8 cellular contexts compared by ENCODE assay signal in the genomic region with DNA sequence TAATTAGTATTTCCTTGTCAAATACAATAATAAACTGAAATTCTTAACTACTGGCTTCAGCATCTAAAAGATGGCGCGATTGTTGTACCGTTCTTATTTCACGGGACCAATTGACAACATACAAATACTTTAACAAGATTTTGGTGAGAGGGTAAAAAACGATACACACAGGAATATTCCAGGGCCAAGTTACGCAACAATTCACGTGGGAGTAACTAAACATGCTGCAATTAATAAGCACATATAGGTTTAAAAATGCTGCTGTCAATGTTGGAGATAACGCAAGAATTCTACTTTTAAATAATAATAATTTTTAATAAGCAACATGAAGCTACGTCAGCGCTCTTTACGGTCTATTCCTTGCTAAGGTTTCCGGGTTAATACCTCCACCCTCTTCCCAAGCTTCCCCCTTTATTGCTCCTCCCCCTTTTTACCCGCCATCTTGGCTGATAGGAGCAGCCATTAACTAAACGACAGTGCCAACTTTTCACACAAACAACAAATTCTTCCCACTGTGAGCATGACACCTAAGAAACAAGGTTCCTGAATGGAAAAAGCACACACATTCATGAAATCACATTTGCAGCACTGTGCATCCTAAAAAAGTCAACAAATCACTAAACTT. TPM values are rescaled to one million over a fixed set of nuclear protein-coding genes. Genes with fewer than 3 reads are reported as not detected.
DNase-seq lines count a peak whose midpoint lies in the region; ATAC-seq, FAIRE-seq and TF ChIP-seq lines count a peak whose summit lies in the region.

No MANE protein-coding gene starts in this region.

- ATAC-seq in HG02610 (IDR thresholded peaks at IDR 0.05; ENCODE audit: unreplicated experiment) = peak; percentile 52

- POLR2A ChIA-PET in AG04449 (lab: Yijun Ruan, JAX) = no interaction called here

- peak overlapping the region; percentile 85 for H3K9ac ChIP-seq in fibroblast of lung (ENCODE audit: insufficient read depth, low read length)

- DNase-seq in AG04449 (ENCODE audit: low read depth, low spot score) (no peak), T1000 (lab: John Stamatoyannopoulos, UW) (peak; percentile 2), fibroblast of lung (ENCODE audit: low read depth in 2 of 2) (peak in 1 of 2 donors; percentile 71), small intestine (peak; percentile 82), coronary artery (ENCODE audit: low spot score) (no peak), DMS 273 treated with DMSO at 0.1 percent for 48 hours (lab: John Stamatoyannopoulos, UW) (no peak), 8988T (no peak)

- peaks cover 4% of the 10 kb centered on the region for H3K79me2 ChIP-seq in fibroblast of lung (ENCODE audit: control insufficient read depth, insufficient read depth, low read length)

- H3K4me1 ChIP-seq in fibroblast of lung (ENCODE audit: control insufficient read depth, extremely low read depth, insufficient read depth, low read length) = no peaks in the 10 kb centered on the region
- H3K4me1 ChIP-seq in small intestine (ENCODE audit: control insufficient read depth in 2 of 2, insufficient read depth in 1 of 2, low read depth in 1 of 2, low read length in 1 of 2) = no peaks in the 10 kb centered on the region

- CTCF ChIA-PET in AG04449 (lab: Yijun Ruan, JAX) = no interaction called here

- peak overlapping the region; percentile 59 for H3K4me2 ChIP-seq in fibroblast of lung (ENCODE audit: extremely low read depth, insufficient read depth, low read length)

- TF ChIP-seq CTCF in AG04449 (IDR thresholded peaks at IDR 0.05; ENCODE audit: insufficient read depth, low read length, missing control alignments) (no peak), fibroblast of lung (conservative IDR thresholded peaks at IDR 0.05 in 1 of 2, IDR thresholded peaks at IDR 0.05 in 1 of 2; ENCODE audit: low read depth in 1 of 2, low read length in 2 of 2) (no peak), coronary artery (IDR thresholded peaks at IDR 0.05) (no peak)

- H3K4me3 ChIP-seq in AG04449 (ENCODE audit: low read depth, low read length) = peak overlapping the region; percentile 84
- peak overlapping the region in 3 of 4 experiments; percentile 41 to 97 (median 84) for H3K4me3 ChIP-seq in fibroblast of lung (replicated peaks in 1 of 4; ENCODE audit: control extremely low read depth in 1 of 4, insufficient read depth in 1 of 4, low read depth in 3 of 4, low read length in 4 of 4)
- peak overlapping the region in 1 of 2 donors; percentile 25 for H3K4me3 ChIP-seq in small intestine (ENCODE audit: low read depth in 1 of 2, low read length in 2 of 2)
- no peak overlapping the region for H3K4me3 ChIP-seq in coronary artery

- H3K27me3 ChIP-seq in fibroblast of lung (ENCODE audit: control insufficient read depth, insufficient read depth, low read length) (no peaks in the 10 kb centered on the region), small intestine (ENCODE audit: control insufficient read depth in 2 of 2, insufficient read depth in 2 of 2, low read length in 2 of 2) (no peaks in the 10 kb centered on the region)

- H3K27ac ChIP-seq in fibroblast of lung (ENCODE audit: insufficient read depth, low read length) (peak overlapping the region; percentile 74), small intestine (ENCODE audit: low read depth in 1 of 2, low read length in 1 of 2) (peak overlapping the region in 1 of 2 donors; percentile 99), coronary artery (no peak overlapping the region)

- H3K9me3 ChIP-seq in fibroblast of lung (ENCODE audit: control insufficient read depth, insufficient read depth, low read depth, low read length) (no peaks in the 10 kb centered on the region), small intestine (ENCODE audit: control insufficient read depth, low read depth) (no peaks in the 10 kb centered on the region)

- H2AFZ ChIP-seq in fibroblast of lung (ENCODE audit: low read length) = no peak overlapping the region

- 0 to 1% (median 0%) methylated on average over 1 to 14 of the region's 14 CpGs for WGBS in small intestine, 3 donors

- no peaks in the 10 kb centered on the region for H3K36me3 ChIP-seq in fibroblast of lung (ENCODE audit: control insufficient read depth, insufficient read depth, low read length)
- H3K36me3 ChIP-seq in small intestine (ENCODE audit: control insufficient read depth in 2 of 2, insufficient read depth in 2 of 2, low read length in 2 of 2) = no peaks in the 10 kb centered on the region

- FAIRE-seq in small intestine (lab: Jason Lieb, UNC) = no peak

- no peaks in the 10 kb centered on the region for H4K20me1 ChIP-seq in fibroblast of lung (ENCODE audit: control insufficient read depth, extremely low read depth, insufficient read depth, low read length)

RNA-seq across cellular contexts. Expression of a gene that starts 1.6 kb away (rescaled TPM):
- total RNA-seq in fibroblast of lung = 20.8 TPM in 1 of 2 replicates, not detected in the other
- polyA plus RNA-seq in fibroblast of lung (7.7 TPM in 1 of 2 replicates, not detected in the other), small intestine (1 to 10 TPM in 2 of 3 donors, not detected in 1; 3.3 to 3.8 TPM)
- 3.6 TPM in 1 of 2 replicates, not detected in the other for polyA plus RNA-seq in fibroblast of lung (2012)
- 4.0 TPM in 1 of 2 replicates, not detected in the other for polyA minus RNA-seq in fibroblast of lung (ENCODE audit: low replicate concordance)

Comparison
In these comparisons a context has a peak if more than half of its experiments do, and no peak if none do; other contexts are left out.
1. DNase-seq: peak in T1000 (single experiment) and small intestine (single experiment); none in AG04449 (single experiment), coronary artery (single experiment), DMS 273 treated with DMSO at 0.1 percent for 48 hours (single experiment) and 8988T (single experiment).